In genomic region chr13:41284512-41285288, GRCh38 we compare ENCODE assay signal across 12 cellular contexts. TPM values are rescaled to one million over a fixed set of nuclear protein-coding genes. Genes with fewer than 3 reads are reported as not detected.
DNase-seq lines count a peak whose midpoint lies in the region; ATAC-seq and TF ChIP-seq lines count a peak whose summit lies in the region.
"Had no signal": no experiment of that assay in that cellular context is flagged by ENCODE, and none has a peak within 500 bp of the region (broad histone marks: within the 10 kb centered on the region; RNA-seq: fewer than 3 reads in every experiment).

No MANE protein-coding gene starts in this region.

- no peaks in the 10 kb centered on the region for H3F3A ChIP-seq in PC-3 (ENCODE audit: low read length, unreplicated experiment)

- H3K27ac ChIP-seq in PC-3 (ENCODE audit: low read length) (peak overlapping the region; percentile 96), epithelial cell of prostate (peak overlapping the region; percentile 99), dorsolateral prefrontal cortex (no peak overlapping the region)

- no peaks in the 10 kb centered on the region for H3K36me3 ChIP-seq in PC-3 (ENCODE audit: low read depth, low read length)

- no peaks in the 10 kb centered on the region for H3K9me3 ChIP-seq in PC-3 (ENCODE audit: low read length)

- H2AFZ ChIP-seq in PC-3 (ENCODE audit: low read length) = peak overlapping the region; percentile 46; the same call in 1 of the 2 replicates

- no peaks in the 10 kb centered on the region for H4K20me1 ChIP-seq in PC-3 (ENCODE audit: low read length)

- POLR2A ChIA-PET in PC-3 (lab: Charles Lee; ENCODE audit: unreplicated experiment) = interaction anchor here (0.5 to 0.6 kb wide), 2 partner anchors 10 to 11 kb away, joined by 3 read pairs; no protein-coding TSS in a partner anchor

- peak; percentile 97 for ATAC-seq in PC-3
- ATAC-seq: stimulated activated naive B cell treated with anti-CD40 and anti-IgM and Interleukin-4, amounts not matched to agents 10 μg/mL and 1 μg/mL and 100 μg/mL, for 72 hours had no signal

- TF ChIP-seq CTCF in PC-3 (conservative IDR thresholded peaks at IDR 0.05; ENCODE audit: low read depth, low read length) (no peak), dorsolateral prefrontal cortex (IDR thresholded peaks at IDR 0.05 in 54 of 56, conservative IDR thresholded peaks at IDR 0.05 in 2 of 56; ENCODE audit: low read depth in 1 of 56, partially characterized antibody in 56 of 56) (no peak)

- H3K9ac ChIP-seq in PC-3 (ENCODE audit: low read length) = peak overlapping the region; percentile 47; the same call in 1 of the 2 replicates

- no peak overlapping the region for H3K27ac Mint-ChIP-seq in activated T-helper 1 cell treated with anti-CD3 and anti-CD28 coated beads, Interleukin-12 subunit alpha, Interleukin-12 subunit beta, Interleukin-2, Interleukin-4 antibody, amounts not matched to agents 30 ng/mL and 10 ng/mL and 1 ng/mL, durations not matched to agents 14 hours and 24 hours and 36 hours
- H3K27ac Mint-ChIP-seq: activated B cell treated with CpG ODN at 0.5 μM for 24 hours; stimulated activated naive B cell treated with anti-CD40 and anti-IgM and Interleukin-4, amounts not matched to agents 10 μg/mL and 1 μg/mL and 100 μg/mL, for 72 hours had no signal

- H3K4me1 ChIP-seq in PC-3 (ENCODE audit: insufficient read depth, low read length) = peaks cover 12% of the 10 kb centered on the region

- H3K27me3 ChIP-seq in PC-3 (ENCODE audit: low read length) (no peaks in the 10 kb centered on the region), dorsolateral prefrontal cortex (no peaks in the 10 kb centered on the region)

- H3K36me3 Mint-ChIP-seq in activated T-helper 1 cell treated with anti-CD3 and anti-CD28 coated beads, Interleukin-12 subunit alpha, Interleukin-12 subunit beta, Interleukin-2, Interleukin-4 antibody, amounts not matched to agents 30 ng/mL and 10 ng/mL and 1 ng/mL, durations not matched to agents 14 hours and 24 hours and 36 hours (ENCODE audit: low read depth) = no peaks in the 10 kb centered on the region
- H3K36me3 Mint-ChIP-seq: stimulated activated naive B cell treated with anti-CD40 and anti-IgM and Interleukin-4, amounts not matched to agents 10 μg/mL and 1 μg/mL and 100 μg/mL, for 72 hours had no signal

- peak overlapping the region; percentile 52 for H3K4me2 ChIP-seq in PC-3 (ENCODE audit: low read length)

- H3K4me3 ChIP-seq in PC-3 (ENCODE audit: low read length) = no peak overlapping the region
- no peak overlapping the region for H3K4me3 ChIP-seq in skeletal muscle cell (ENCODE audit: low read depth, low read length)
- no peak overlapping the region for H3K4me3 ChIP-seq in dorsolateral prefrontal cortex

- H3K27me3 Mint-ChIP-seq in activated T-helper 1 cell treated with anti-CD3 and anti-CD28 coated beads, Interleukin-12 subunit alpha, Interleukin-12 subunit beta, Interleukin-2, Interleukin-4 antibody, amounts not matched to agents 30 ng/mL and 10 ng/mL and 1 ng/mL, durations not matched to agents 14 hours and 24 hours and 36 hours (ENCODE audit: insufficient read depth) = no peaks in the 10 kb centered on the region
- H3K27me3 Mint-ChIP-seq: activated B cell treated with CpG ODN at 0.5 μM for 24 hours; stimulated activated naive B cell treated with anti-CD40 and anti-IgM and Interleukin-4, amounts not matched to agents 10 μg/mL and 1 μg/mL and 100 μg/mL, for 72 hours had no signal

- peaks cover 10% of the 10 kb centered on the region for H3K4me1 Mint-ChIP-seq in activated T-helper 1 cell treated with anti-CD3 and anti-CD28 coated beads, Interleukin-12 subunit alpha, Interleukin-12 subunit beta, Interleukin-2, Interleukin-4 antibody, amounts not matched to agents 30 ng/mL and 10 ng/mL and 1 ng/mL, durations not matched to agents 14 hours and 24 hours and 36 hours (ENCODE audit: low read depth)

- no TSS peak for BruUV-seq in PC-3 (replicated peaks; lab: Mats Ljungman, UMichigan)

- CTCF ChIA-PET in PC-3 (lab: Charles Lee) = no interaction called here

- H3K9me2 ChIP-seq in PC-3 (replicated peaks; ENCODE audit: low read length) = no peaks in the 10 kb centered on the region

- intact Hi-C loops in PC-3 (cut with micrococcal nuclease) = loop anchor here (1.0 kb wide), 2 partner anchors 27 to 220 kb away; partner anchors contain the start of gene NAA16
- intact Hi-C loops in activated T-helper 1 cell treated with anti-CD3 and anti-CD28 coated beads, Interleukin-12 subunit alpha, Interleukin-12 subunit beta, Interleukin-2, Interleukin-4 antibody, amounts not matched to agents 30 ng/mL and 10 ng/mL and 1 ng/mL, durations not matched to agents 14 hours and 24 hours and 36 hours (cut with micrococcal nuclease) = no loop called here
- intact Hi-C loops in dorsolateral prefrontal cortex (cut with DNase I) = no loop called here

- no peaks in the 10 kb centered on the region for H3K79me2 ChIP-seq in PC-3 (ENCODE audit: low read length)

- H3K9me3 Mint-ChIP-seq in activated T-helper 1 cell treated with anti-CD3 and anti-CD28 coated beads, Interleukin-12 subunit alpha, Interleukin-12 subunit beta, Interleukin-2, Interleukin-4 antibody, amounts not matched to agents 30 ng/mL and 10 ng/mL and 1 ng/mL, durations not matched to agents 14 hours and 24 hours and 36 hours = peaks cover 12% of the 10 kb centered on the region
- H3K9me3 Mint-ChIP-seq: activated B cell treated with CpG ODN at 0.5 μM for 24 hours had no signal

- no peak overlapping the region for H3K4me3 Mint-ChIP-seq in activated T-helper 1 cell treated with anti-CD3 and anti-CD28 coated beads, Interleukin-12 subunit alpha, Interleukin-12 subunit beta, Interleukin-2, Interleukin-4 antibody, amounts not matched to agents 30 ng/mL and 10 ng/mL and 1 ng/mL, durations not matched to agents 14 hours and 24 hours and 36 hours
- H3K4me3 Mint-ChIP-seq: activated B cell treated with CpG ODN at 0.5 μM for 24 hours; stimulated activated naive B cell treated with anti-CD40 and anti-IgM and Interleukin-4, amounts not matched to agents 10 μg/mL and 1 μg/mL and 100 μg/mL, for 72 hours had no signal

- DNase-seq in ELR (ENCODE audit: low read depth) (peak; percentile 97), PC-3 (peak; percentile 95), epithelial cell of prostate (ENCODE audit: low read depth, low spot score) (peak; percentile 98), skeletal muscle cell (ENCODE audit: low read depth) (peak; percentile 73), NCI-H526 (lab: John Stamatoyannopoulos, UW) (no peak), dorsolateral prefrontal cortex (no peak)
- DNase-seq in activated T-helper 1 cell treated with anti-CD3 and anti-CD28 coated beads, Interleukin-12 subunit alpha, Interleukin-12 subunit beta, Interleukin-2, Interleukin-4 antibody, amounts not matched to agents 30 ng/mL and 10 ng/mL and 1 ng/mL, durations not matched to agents 14 hours and 24 hours and 36 hours (ENCODE audit: low spot score) = no peak
- DNase-seq: activated B cell treated with CpG ODN at 0.5 μM for 24 hours; activated effector memory CD4-positive, alpha-beta T cell treated with Interleukin-2 at 50 U/mL for 16 hours; NCI-H1417; stimulated activated CD4-positive, alpha-beta T cell treated with anti-CD3 and anti-CD28 coated beads, Interleukin-15, amount 100 ng/mL, for 24 hours; stimulated activated naive B cell treated with anti-CD40 and anti-IgM and Interleukin-4, amounts not matched to agents 10 μg/mL and 1 μg/mL and 100 μg/mL, for 72 hours had no signal

RNA-seq across cellular contexts. Expression of gene MTRF1, which starts 21.3 kb away (rescaled TPM):
- total RNA-seq in PC-3 (2014; rRNA removed) (4.7 and 8.2 TPM in 2 replicates), dorsolateral prefrontal cortex (10 to 100 TPM in 113 of 120 experiments, 1 to 10 TPM in 7; 7.2 to 34.6 (median 15.6) TPM)
- total RNA-seq in activated T-helper 1 cell treated with anti-CD3 and anti-CD28 coated beads, Interleukin-12 subunit alpha, Interleukin-12 subunit beta, Interleukin-2, Interleukin-4 antibody, amounts not matched to agents 30 ng/mL and 10 ng/mL and 1 ng/mL, durations not matched to agents 14 hours and 24 hours and 36 hours = 17.5 and 20.2 TPM in 2 replicates

RNA-seq across cellular contexts. Expression of gene NAA16, which starts 26.4 kb away (rescaled TPM):
- total RNA-seq in PC-3 (2014; rRNA removed) (9.8 and 11.3 TPM in 2 replicates), dorsolateral prefrontal cortex (10 to 100 TPM; 20.9 to 64.0 (median 31.6) TPM)
- 31.9 and 33.4 TPM in 2 replicates for total RNA-seq in activated T-helper 1 cell treated with anti-CD3 and anti-CD28 coated beads, Interleukin-12 subunit alpha, Interleukin-12 subunit beta, Interleukin-2, Interleukin-4 antibody, amounts not matched to agents 30 ng/mL and 10 ng/mL and 1 ng/mL, durations not matched to agents 14 hours and 24 hours and 36 hours

Comparison
In these comparisons a context has a peak if more than half of its experiments do, and no peak if none do; other contexts are left out.
1. DNase-seq: peak in ELR (single experiment), PC-3 (single experiment), epithelial cell of prostate (single experiment) and skeletal muscle cell (single experiment); none in NCI-H526 (0 of 2), activated T-helper 1 cell treated with anti-CD3 and anti-CD28 coated beads, Interleukin-12 subunit alpha, Interleukin-12 subunit beta, Interleukin-2, Interleukin-4 antibody, amounts not matched to agents 30 ng/mL and 10 ng/mL and 1 ng/mL, durations not matched to agents 14 hours and 24 hours and 36 hours (single experiment) and dorsolateral prefrontal cortex (0 of 10).
2. H3K27ac ChIP-seq: peak in PC-3 (single experiment) and epithelial cell of prostate (single experiment); none in dorsolateral prefrontal cortex (0 of 59).